In genomic region chr15:65834603-65835282, GRCh38 we compare ENCODE assay signal across 1 cellular context.
TF ChIP-seq lines count a peak whose summit lies in the region.

No MANE protein-coding gene starts in this region.

TF ChIP-seq in K562, 482 proteins besides CTCF, POLR2A, EP300 and RAD21:
- TF ChIP-seq PRMT5 (CRISPR knock-in tag; IDR thresholded peaks at IDR 0.05), result no peak
- TF ChIP-seq ZNF740 (CRISPR knock-in tag; IDR thresholded peaks at IDR 0.05), result no peak
- no peak for TF ChIP-seq ZNF740 (tag; IDR thresholded peaks at IDR 0.05)
- TF ChIP-seq ARID1B (IDR thresholded peaks at IDR 0.05), result peak; percentile 46; the same call in 1 of the 2 replicates
- no peak for TF ChIP-seq EZH2 (IDR thresholded peaks at IDR 0.05; ENCODE audit: borderline replicate concordance, low read depth, low read length)
- TF ChIP-seq DMBX1 (CRISPR knock-in tag; IDR thresholded peaks at IDR 0.05; ENCODE audit: borderline replicate concordance), result 0 out of 2 replicates have a peak, but pooled peaks have one; percentile 15
- no peak for TF ChIP-seq KAT8 (IDR thresholded peaks at IDR 0.05; ENCODE audit: low read depth)
- TF ChIP-seq RB1 (IDR thresholded peaks at IDR 0.05; ENCODE audit: low read depth), result no peak
- no peak for TF ChIP-seq TCF7L2 (IDR thresholded peaks at IDR 0.05; ENCODE audit: low read depth, low read length)
- TF ChIP-seq TFAM (CRISPR knock-in tag; conservative IDR thresholded peaks at IDR 0.05), result no peak
- no peak for TF ChIP-seq MECOM (CRISPR knock-in tag; IDR thresholded peaks at IDR 0.05)
- peak; percentile 38; the same call in 1 of the 2 replicates for TF ChIP-seq ADNP (tag; IDR thresholded peaks at IDR 0.05)
- peak; percentile 51 for TF ChIP-seq CBFA2T3 (IDR thresholded peaks at IDR 0.05)
- TF ChIP-seq TCF3 (CRISPR knock-in tag; IDR thresholded peaks at IDR 0.05), result peak; percentile 54
- TF ChIP-seq L3MBTL2 (IDR thresholded peaks at IDR 0.05), result no peak; the same call in 1 of the 2 replicates
- TF ChIP-seq GABPB2 (CRISPR knock-in tag; conservative IDR thresholded peaks at IDR 0.05), result no peak
- peak; percentile 35; the same call in 1 of the 2 replicates for TF ChIP-seq TAL1 (IDR thresholded peaks at IDR 0.05)
- peak; percentile 30; the same call in 1 of the 2 replicates for TF ChIP-seq ZFX (CRISPR knock-in tag; IDR thresholded peaks at IDR 0.05)
- peak; percentile 21; the same call in 1 of the 2 replicates for TF ChIP-seq DPF2 (IDR thresholded peaks at IDR 0.05)
- 0 out of 2 replicates have a peak, but pooled peaks have one; percentile 45 for TF ChIP-seq CUX1 (CRISPR knock-in tag; IDR thresholded peaks at IDR 0.05)
